In the genomic region with DNA sequence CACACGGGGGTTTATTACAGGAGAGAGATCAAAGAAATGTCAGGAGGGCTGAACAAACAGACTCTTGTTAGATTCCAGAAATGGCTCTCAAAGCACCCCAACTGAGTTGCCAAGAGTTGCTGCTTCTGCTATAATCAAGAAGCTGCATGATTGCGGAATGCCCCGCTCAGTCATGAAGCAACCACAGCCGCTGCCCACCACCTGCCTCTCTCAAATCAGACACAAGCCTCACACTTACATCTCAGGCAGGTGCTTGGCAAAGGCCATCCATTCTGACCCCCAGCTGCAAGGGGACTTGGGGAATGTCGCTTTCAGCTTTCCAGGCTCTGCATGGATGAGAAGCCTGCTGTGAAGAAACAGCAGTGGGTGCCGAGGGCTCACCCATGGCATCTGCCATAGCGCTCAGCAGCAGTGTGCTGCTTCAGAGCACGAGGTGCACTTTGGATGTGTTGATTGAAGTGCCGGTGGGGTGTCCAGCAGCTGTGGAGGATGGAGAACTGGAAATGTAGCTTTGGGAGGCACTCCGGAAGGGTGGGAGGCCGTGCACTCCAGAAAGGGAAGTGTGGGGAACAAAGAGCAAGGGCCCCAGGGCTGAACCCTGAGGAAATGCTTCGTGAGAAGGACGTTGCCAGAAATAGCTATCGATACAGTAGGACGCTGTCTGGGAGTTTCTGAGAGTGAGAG, we compare ENCODE assay signal across 1 cellular context.
TF ChIP-seq lines count a peak whose summit lies in the region.

No MANE protein-coding gene starts in this region.

TF ChIP-seq in HepG2, 621 proteins besides CTCF, POLR2A, EP300 and RAD21 (continued from another document):
- TF ChIP-seq, protein P1, sequence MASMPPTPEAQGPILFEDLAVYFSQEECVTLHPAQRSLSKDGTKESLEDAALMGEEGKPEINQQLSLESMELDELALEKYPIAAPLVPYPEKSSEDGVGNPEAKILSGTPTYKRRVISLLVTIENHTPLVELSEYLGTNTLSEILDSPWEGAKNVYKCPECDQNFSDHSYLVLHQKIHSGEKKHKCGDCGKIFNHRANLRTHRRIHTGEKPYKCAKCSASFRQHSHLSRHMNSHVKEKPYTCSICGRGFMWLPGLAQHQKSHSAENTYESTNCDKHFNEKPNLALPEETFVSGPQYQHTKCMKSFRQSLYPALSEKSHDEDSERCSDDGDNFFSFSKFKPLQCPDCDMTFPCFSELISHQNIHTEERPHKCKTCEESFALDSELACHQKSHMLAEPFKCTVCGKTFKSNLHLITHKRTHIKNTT (CRISPR knock-in tag; IDR thresholded peaks at IDR 0.05) = no peak
- TF ChIP-seq ZNF790 (CRISPR knock-in tag; IDR thresholded peaks at IDR 0.05; ENCODE audit: borderline replicate concordance) (no peak), ZFP90 (CRISPR knock-in tag; IDR thresholded peaks at IDR 0.05; ENCODE audit: borderline replicate concordance) (no peak), ZNF30 (CRISPR knock-in tag; IDR thresholded peaks at IDR 0.05) (no peak), KMT2B (CRISPR knock-in tag; IDR thresholded peaks at IDR 0.05) (no peak), NONO (IDR thresholded peaks at IDR 0.05) (no peak), NONO (CRISPR knock-in tag; conservative IDR thresholded peaks at IDR 0.05) (no peak), SCMH1 (CRISPR knock-in tag; IDR thresholded peaks at IDR 0.05; ENCODE audit: borderline replicate concordance) (no peak), CEBPB (IDR thresholded peaks at IDR 0.05; ENCODE audit: borderline replicate concordance, low read depth, low read length) (peak; percentile 41; the same call in 1 of the 2 replicates), ZNF180 (CRISPR knock-in tag; IDR thresholded peaks at IDR 0.05; ENCODE audit: borderline replicate concordance, low read depth) (no peak)
- TF ChIP-seq, protein P2, sequence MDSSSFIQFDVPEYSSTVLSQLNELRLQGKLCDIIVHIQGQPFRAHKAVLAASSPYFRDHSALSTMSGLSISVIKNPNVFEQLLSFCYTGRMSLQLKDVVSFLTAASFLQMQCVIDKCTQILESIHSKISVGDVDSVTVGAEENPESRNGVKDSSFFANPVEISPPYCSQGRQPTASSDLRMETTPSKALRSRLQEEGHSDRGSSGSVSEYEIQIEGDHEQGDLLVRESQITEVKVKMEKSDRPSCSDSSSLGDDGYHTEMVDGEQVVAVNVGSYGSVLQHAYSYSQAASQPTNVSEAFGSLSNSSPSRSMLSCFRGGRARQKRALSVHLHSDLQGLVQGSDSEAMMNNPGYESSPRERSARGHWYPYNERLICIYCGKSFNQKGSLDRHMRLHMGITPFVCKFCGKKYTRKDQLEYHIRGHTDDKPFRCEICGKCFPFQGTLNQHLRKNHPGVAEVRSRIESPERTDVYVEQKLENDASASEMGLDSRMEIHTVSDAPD (CRISPR knock-in tag; IDR thresholded peaks at IDR 0.05) = no peak
- TF ChIP-seq, protein P3, sequence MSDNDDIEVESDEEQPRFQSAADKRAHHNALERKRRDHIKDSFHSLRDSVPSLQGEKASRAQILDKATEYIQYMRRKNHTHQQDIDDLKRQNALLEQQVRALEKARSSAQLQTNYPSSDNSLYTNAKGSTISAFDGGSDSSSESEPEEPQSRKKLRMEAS (IDR thresholded peaks at IDR 0.05) = 0 out of 2 replicates have a peak, but pooled peaks have one; percentile 22
- TF ChIP-seq, protein P4, sequence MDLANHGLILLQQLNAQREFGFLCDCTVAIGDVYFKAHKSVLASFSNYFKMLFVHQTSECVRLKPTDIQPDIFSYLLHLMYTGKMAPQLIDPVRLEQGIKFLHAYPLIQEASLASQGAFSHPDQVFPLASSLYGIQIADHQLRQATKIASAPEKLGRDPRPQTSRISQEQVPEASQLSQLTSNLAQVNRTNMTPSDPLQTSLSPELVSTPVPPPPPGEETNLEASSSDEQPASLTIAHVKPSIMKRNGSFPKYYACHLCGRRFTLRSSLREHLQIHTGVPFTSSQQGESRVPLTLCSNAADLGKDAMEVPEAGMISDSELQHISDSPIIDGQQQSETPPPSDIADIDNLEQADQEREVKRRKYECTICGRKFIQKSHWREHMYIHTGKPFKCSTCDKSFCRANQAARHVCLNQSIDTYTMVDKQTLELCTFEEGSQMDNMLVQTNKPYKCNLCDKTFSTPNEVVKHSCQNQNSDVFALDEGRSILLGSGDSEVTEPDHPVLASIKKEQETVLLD (CRISPR knock-in tag; IDR thresholded peaks at IDR 0.05; ENCODE audit: low read depth) = no peak
- TF ChIP-seq, protein P5, sequence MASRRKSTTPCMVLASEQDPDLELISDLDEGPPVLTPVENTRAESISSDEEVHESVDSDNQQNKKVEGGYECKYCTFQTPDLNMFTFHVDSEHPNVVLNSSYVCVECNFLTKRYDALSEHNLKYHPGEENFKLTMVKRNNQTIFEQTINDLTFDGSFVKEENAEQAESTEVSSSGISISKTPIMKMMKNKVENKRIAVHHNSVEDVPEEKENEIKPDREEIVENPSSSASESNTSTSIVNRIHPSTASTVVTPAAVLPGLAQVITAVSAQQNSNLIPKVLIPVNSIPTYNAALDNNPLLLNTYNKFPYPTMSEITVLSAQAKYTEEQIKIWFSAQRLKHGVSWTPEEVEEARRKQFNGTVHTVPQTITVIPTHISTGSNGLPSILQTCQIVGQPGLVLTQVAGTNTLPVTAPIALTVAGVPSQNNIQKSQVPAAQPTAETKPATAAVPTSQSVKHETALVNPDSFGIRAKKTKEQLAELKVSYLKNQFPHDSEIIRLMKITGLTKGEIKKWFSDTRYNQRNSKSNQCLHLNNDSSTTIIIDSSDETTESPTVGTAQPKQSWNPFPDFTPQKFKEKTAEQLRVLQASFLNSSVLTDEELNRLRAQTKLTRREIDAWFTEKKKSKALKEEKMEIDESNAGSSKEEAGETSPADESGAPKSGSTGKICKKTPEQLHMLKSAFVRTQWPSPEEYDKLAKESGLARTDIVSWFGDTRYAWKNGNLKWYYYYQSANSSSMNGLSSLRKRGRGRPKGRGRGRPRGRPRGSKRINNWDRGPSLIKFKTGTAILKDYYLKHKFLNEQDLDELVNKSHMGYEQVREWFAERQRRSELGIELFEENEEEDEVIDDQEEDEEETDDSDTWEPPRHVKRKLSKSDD (CRISPR knock-in tag; IDR thresholded peaks at IDR 0.05; ENCODE audit: low read depth) = no peak
- TF ChIP-seq, protein P6, sequence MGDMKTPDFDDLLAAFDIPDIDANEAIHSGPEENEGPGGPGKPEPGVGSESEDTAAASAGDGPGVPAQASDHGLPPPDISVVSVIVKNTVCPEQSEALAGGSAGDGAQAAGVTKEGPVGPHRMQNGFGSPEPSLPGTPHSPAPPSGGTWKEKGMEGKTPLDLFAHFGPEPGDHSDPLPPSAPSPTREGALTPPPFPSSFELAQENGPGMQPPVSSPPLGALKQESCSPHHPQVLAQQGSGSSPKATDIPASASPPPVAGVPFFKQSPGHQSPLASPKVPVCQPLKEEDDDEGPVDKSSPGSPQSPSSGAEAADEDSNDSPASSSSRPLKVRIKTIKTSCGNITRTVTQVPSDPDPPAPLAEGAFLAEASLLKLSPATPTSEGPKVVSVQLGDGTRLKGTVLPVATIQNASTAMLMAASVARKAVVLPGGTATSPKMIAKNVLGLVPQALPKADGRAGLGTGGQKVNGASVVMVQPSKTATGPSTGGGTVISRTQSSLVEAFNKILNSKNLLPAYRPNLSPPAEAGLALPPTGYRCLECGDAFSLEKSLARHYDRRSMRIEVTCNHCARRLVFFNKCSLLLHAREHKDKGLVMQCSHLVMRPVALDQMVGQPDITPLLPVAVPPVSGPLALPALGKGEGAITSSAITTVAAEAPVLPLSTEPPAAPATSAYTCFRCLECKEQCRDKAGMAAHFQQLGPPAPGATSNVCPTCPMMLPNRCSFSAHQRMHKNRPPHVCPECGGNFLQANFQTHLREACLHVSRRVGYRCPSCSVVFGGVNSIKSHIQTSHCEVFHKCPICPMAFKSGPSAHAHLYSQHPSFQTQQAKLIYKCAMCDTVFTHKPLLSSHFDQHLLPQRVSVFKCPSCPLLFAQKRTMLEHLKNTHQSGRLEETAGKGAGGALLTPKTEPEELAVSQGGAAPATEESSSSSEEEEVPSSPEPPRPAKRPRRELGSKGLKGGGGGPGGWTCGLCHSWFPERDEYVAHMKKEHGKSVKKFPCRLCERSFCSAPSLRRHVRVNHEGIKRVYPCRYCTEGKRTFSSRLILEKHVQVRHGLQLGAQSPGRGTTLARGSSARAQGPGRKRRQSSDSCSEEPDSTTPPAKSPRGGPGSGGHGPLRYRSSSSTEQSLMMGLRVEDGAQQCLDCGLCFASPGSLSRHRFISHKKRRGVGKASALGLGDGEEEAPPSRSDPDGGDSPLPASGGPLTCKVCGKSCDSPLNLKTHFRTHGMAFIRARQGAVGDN (CRISPR knock-in tag; IDR thresholded peaks at IDR 0.05) = peak; percentile 34; the same call in 1 of the 2 replicates
